In the genomic region with DNA sequence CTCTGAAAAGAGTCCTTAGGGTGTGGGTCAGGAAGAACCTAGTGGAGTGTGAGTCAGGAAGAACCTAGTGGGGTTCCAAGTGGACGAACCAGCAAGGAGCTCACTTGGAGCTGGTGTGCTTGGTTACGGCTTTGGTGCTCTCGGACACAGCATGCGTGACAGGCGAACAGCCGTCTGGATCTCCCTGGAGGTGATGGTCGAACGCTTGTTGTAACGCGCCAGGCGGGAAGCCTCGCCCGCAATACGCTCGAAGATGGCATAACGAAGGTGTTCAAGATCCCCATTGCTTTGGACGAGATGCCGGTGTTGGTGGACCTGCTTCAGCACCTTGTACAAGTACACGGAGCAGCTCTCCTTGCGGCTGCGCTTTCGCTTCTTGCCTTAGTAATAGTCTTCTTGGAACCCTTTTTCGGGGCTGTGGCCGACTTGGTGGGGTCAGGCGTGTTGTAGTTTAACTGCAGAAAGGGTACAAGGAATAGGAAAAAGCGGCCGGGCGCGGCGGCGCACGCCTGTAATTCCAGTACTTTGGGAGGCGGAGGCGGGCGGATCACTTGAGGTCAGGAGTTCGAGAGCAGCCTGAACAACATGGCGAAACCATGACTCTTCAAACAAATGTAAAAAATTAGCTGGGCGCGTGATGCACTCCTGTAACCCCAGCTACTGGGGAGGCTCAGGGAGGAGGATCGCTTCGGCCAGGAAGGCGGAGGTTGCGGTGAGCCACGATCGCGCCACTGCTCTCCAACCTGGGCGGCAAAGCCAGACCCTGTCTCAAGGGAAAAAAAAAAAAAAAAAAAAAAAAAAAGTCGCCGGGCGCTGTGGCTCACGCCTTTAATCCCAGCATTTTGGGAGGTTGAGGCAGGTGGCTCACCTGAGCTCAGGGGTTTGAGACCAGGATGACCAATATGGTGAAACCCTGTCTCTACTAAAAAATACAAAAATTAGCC, we compare ENCODE assay signal across 8 cellular contexts. TPM values are rescaled to one million over a fixed set of nuclear protein-coding genes. Genes with fewer than 3 reads are reported as not detected.
DNase-seq lines count a peak whose midpoint lies in the region; ATAC-seq and TF ChIP-seq lines count a peak whose summit lies in the region.

No MANE protein-coding gene starts in this region.

- H3K4me3 ChIP-seq in MG63, result peak overlapping the region; percentile 60
- H3K4me3 ChIP-seq in breast epithelium, result peak overlapping the region; percentile 63 to 79 (median 77)
- H3K4me3 ChIP-seq in mononuclear cell (ENCODE audit: low read length), result peak overlapping the region; percentile 78
- H3K4me3 ChIP-seq in vagina, result peak overlapping the region; percentile 55 to 62

- intact Hi-C loops in breast epithelium (cut with DNase I; ENCODE audit: low total_unique reads), result no loop called here
- intact Hi-C loops in vagina (cut with DNase I), result no loop called here

- DNase-seq in MG63, result no peak
- DNase-seq in breast epithelium (ENCODE audit: low spot score in 2 of 2), result no peak
- DNase-seq in vagina (ENCODE audit: extremely low spot score in 2 of 2), result no peak
- DNase-seq in NCI-H1694 (lab: John Stamatoyannopoulos, UW), result no peak
- no peak for DNase-seq in MV-4-11 (lab: John Stamatoyannopoulos, UW)

- H3K27me3 ChIP-seq in MG63 (no peaks in the 10 kb centered on the region), breast epithelium (peaks cover 0 to 21% of the 10 kb centered on the region in 2 donors), mononuclear cell (ENCODE audit: insufficient read depth, low read length) (no peaks in the 10 kb centered on the region), vagina (no peaks in the 10 kb centered on the region)

- H3K36me3 ChIP-seq in MG63 (no peaks in the 10 kb centered on the region), breast epithelium (no peaks in the 10 kb centered on the region), vagina (no peaks in the 10 kb centered on the region)

- H3K4me1 ChIP-seq in breast epithelium (peaks cover 7 to 15% of the 10 kb centered on the region in 2 donors), mononuclear cell (ENCODE audit: insufficient read depth, low read length) (peaks cover 39% of the 10 kb centered on the region), vagina (peaks cover 41% of the 10 kb centered on the region)

- H3K9me3 ChIP-seq in MG63, result peaks cover 2% of the 10 kb centered on the region
- H3K9me3 ChIP-seq in breast epithelium, result no peaks in the 10 kb centered on the region
- no peaks in the 10 kb centered on the region for H3K9me3 ChIP-seq in mononuclear cell (ENCODE audit: low read depth, low read length)
- no peaks in the 10 kb centered on the region for H3K9me3 ChIP-seq in vagina

- TF ChIP-seq CTCF in C4-2B (conservative IDR thresholded peaks at IDR 0.05) (no peak), breast epithelium (IDR thresholded peaks at IDR 0.05) (no peak), vagina (IDR thresholded peaks at IDR 0.05) (no peak)

- no peak for ATAC-seq in GM19463 (IDR thresholded peaks at IDR 0.05; ENCODE audit: unreplicated experiment)

- no peak for TF ChIP-seq POLR2A in breast epithelium (IDR thresholded peaks at IDR 0.05)
- TF ChIP-seq POLR2A in vagina (IDR thresholded peaks at IDR 0.05), result no peak

- peak overlapping the region; percentile 90 for H3K27ac ChIP-seq in C4-2B
- H3K27ac ChIP-seq in breast epithelium, result peak overlapping the region; percentile 41 to 84
- H3K27ac ChIP-seq in vagina, result peak overlapping the region; percentile 68

RNA-seq across cellular contexts. Expression of a gene that starts 48.0 kb away (rescaled TPM):
- not detected in 2 replicates for total RNA-seq in MG63 (2014; rRNA removed; shearing (Covaris generic); ENCODE audit: low replicate concordance)
- total RNA-seq in breast epithelium (not detected), mononuclear cell (not detected), vagina (not detected)
